20 cellular contexts compared by ENCODE assay signal in genomic region chr12:12115531-12115930, GRCh38. TPM values are rescaled to one million over a fixed set of nuclear protein-coding genes. Genes with fewer than 3 reads are reported as not detected.
DNase-seq lines count a peak whose midpoint lies in the region; TF ChIP-seq lines count a peak whose summit lies in the region.
"Had no signal": no experiment of that assay in that cellular context is flagged by ENCODE, and none has a peak within 500 bp of the region (broad histone marks: within the 10 kb centered on the region; RNA-seq: fewer than 3 reads in every experiment).

No MANE protein-coding gene starts in this region.

- no peaks in the 10 kb centered on the region for H3K27me3 ChIP-seq in osteoblast (ENCODE audit: insufficient read depth, low read length)
- H3K27me3 ChIP-seq: BE2C had no signal

- H3K9me3 ChIP-seq in osteoblast (ENCODE audit: low read depth, low read length): no peaks in the 10 kb centered on the region
- H3K9me3 ChIP-seq: A549, BE2C had no signal

- peak; percentile 36 for DNase-seq in globus pallidus (ENCODE audit: low spot score)
- DNase-seq in nephron progenitor cell: no peak
- DNase-seq in superior temporal gyrus (ENCODE audit: extremely low spot score): peak; percentile 63
- DNase-seq in activated T-helper 2 cell treated with anti-CD3 and anti-CD28 coated beads, Interferon-gamma antibody, Interleukin-2, Interleukin-4, amounts not matched to agents 10 μg/mL and 5 μg/mL and 100 μg/mL, durations not matched to agents 14 hours and 24 hours and 36 hours (ENCODE audit: low spot score): no peak
- no peak for DNase-seq in glomerular visceral epithelial cell (ENCODE audit: extremely low spot score)
- no peak for DNase-seq in NCI-H1092 (lab: John Stamatoyannopoulos, UW)
- no peak for DNase-seq in osteoblast (ENCODE audit: insufficient read length, low spot score, missing footprints)
- DNase-seq: BE2C; CD4-positive, CD25-positive, alpha-beta regulatory T cell; DMS79; KG1; NCI-H1105 treated with DMSO at 0.1 percent for 48 hours; NCI-H2029 treated with DMSO at 0.1 percent for 48 hours; NCI-H226; NCI-H510A treated with DMSO at 0.1 percent for 48 hours; NCI-H774; NK-92 treated with Interleukin-12 subunit alpha and Interleukin-12 subunit beta, amount 100 ng/mL, for 24 hours had no signal

- intact Hi-C loops in activated T-helper 2 cell treated with anti-CD3 and anti-CD28 coated beads, Interferon-gamma antibody, Interleukin-2, Interleukin-4, amounts not matched to agents 10 μg/mL and 5 μg/mL and 100 μg/mL, durations not matched to agents 14 hours and 24 hours and 36 hours (cut with micrococcal nuclease): no loop called here

- no peak overlapping the region for H3K4me3 ChIP-seq in osteoblast (ENCODE audit: insufficient read depth, low read length)
- H3K4me3 ChIP-seq: A549 had no signal

- H2AFZ ChIP-seq in osteoblast (ENCODE audit: low read length): no peak overlapping the region

- H3K27ac ChIP-seq in angular gyrus (ENCODE audit: low read depth, low read length): peak overlapping the region; percentile 45
- no peak overlapping the region for H3K27ac ChIP-seq in osteoblast (ENCODE audit: low read depth, low read length)
- H3K27ac ChIP-seq: A549, RWPE1 had no signal

- peaks cover 17% of the 10 kb centered on the region for H3K9me3 Mint-ChIP-seq in nephron progenitor cell
- no peaks in the 10 kb centered on the region for H3K9me3 Mint-ChIP-seq in activated T-helper 2 cell treated with anti-CD3 and anti-CD28 coated beads, Interferon-gamma antibody, Interleukin-2, Interleukin-4, amounts not matched to agents 10 μg/mL and 5 μg/mL and 100 μg/mL, durations not matched to agents 14 hours and 24 hours and 36 hours

- peaks cover 6% of the 10 kb centered on the region for H3K36me3 ChIP-seq in osteoblast (ENCODE audit: insufficient read depth, low read length)

- H3K27me3 Mint-ChIP-seq in nephron progenitor cell (ENCODE audit: low read depth, poor library complexity): no peaks in the 10 kb centered on the region
- peaks cover 11% of the 10 kb centered on the region for H3K27me3 Mint-ChIP-seq in activated T-helper 2 cell treated with anti-CD3 and anti-CD28 coated beads, Interferon-gamma antibody, Interleukin-2, Interleukin-4, amounts not matched to agents 10 μg/mL and 5 μg/mL and 100 μg/mL, durations not matched to agents 14 hours and 24 hours and 36 hours (ENCODE audit: low read depth)

- no peak overlapping the region for H3K4me3 Mint-ChIP-seq in nephron progenitor cell
- H3K4me3 Mint-ChIP-seq in activated T-helper 2 cell treated with anti-CD3 and anti-CD28 coated beads, Interferon-gamma antibody, Interleukin-2, Interleukin-4, amounts not matched to agents 10 μg/mL and 5 μg/mL and 100 μg/mL, durations not matched to agents 14 hours and 24 hours and 36 hours (ENCODE audit: low read depth): no peak overlapping the region
- H3K4me3 Mint-ChIP-seq: CD4-positive, CD25-positive, alpha-beta regulatory T cell had no signal

- peaks cover 69% of the 10 kb centered on the region for H3K36me3 Mint-ChIP-seq in nephron progenitor cell (ENCODE audit: low read depth)
- H3K36me3 Mint-ChIP-seq in activated T-helper 2 cell treated with anti-CD3 and anti-CD28 coated beads, Interferon-gamma antibody, Interleukin-2, Interleukin-4, amounts not matched to agents 10 μg/mL and 5 μg/mL and 100 μg/mL, durations not matched to agents 14 hours and 24 hours and 36 hours (ENCODE audit: low read depth): no peaks in the 10 kb centered on the region
- H3K36me3 Mint-ChIP-seq: CD4-positive, CD25-positive, alpha-beta regulatory T cell had no signal

- no peaks in the 10 kb centered on the region for H3K4me1 Mint-ChIP-seq in nephron progenitor cell
- no peaks in the 10 kb centered on the region for H3K4me1 Mint-ChIP-seq in activated T-helper 2 cell treated with anti-CD3 and anti-CD28 coated beads, Interferon-gamma antibody, Interleukin-2, Interleukin-4, amounts not matched to agents 10 μg/mL and 5 μg/mL and 100 μg/mL, durations not matched to agents 14 hours and 24 hours and 36 hours (ENCODE audit: low read depth)
- H3K4me1 Mint-ChIP-seq: CD4-positive, CD25-positive, alpha-beta regulatory T cell had no signal

- H3K27ac Mint-ChIP-seq in nephron progenitor cell: peak overlapping the region; percentile 57
- H3K27ac Mint-ChIP-seq in activated T-helper 2 cell treated with anti-CD3 and anti-CD28 coated beads, Interferon-gamma antibody, Interleukin-2, Interleukin-4, amounts not matched to agents 10 μg/mL and 5 μg/mL and 100 μg/mL, durations not matched to agents 14 hours and 24 hours and 36 hours: no peak overlapping the region
- H3K27ac Mint-ChIP-seq: CD4-positive, CD25-positive, alpha-beta regulatory T cell had no signal

- H4K20me1 ChIP-seq in osteoblast (ENCODE audit: insufficient read depth, low read length): no peaks in the 10 kb centered on the region

- H3K4me2 ChIP-seq in osteoblast (ENCODE audit: insufficient read depth, low read length): no peak overlapping the region
- H3K4me2 ChIP-seq: A549 had no signal

- TF ChIP-seq CTCF in nephron progenitor cell (IDR thresholded peaks at IDR 0.05): no peak
- no peak for TF ChIP-seq CTCF in osteoblast (IDR thresholded peaks at IDR 0.05; ENCODE audit: extremely low read depth, low read depth, low read length)

- H3K79me2 ChIP-seq in osteoblast (ENCODE audit: insufficient read depth, low read length): no peaks in the 10 kb centered on the region

- H3K4me1 ChIP-seq in osteoblast (ENCODE audit: insufficient read depth, low read length): no peaks in the 10 kb centered on the region
- H3K4me1 ChIP-seq: A549, BE2C had no signal

RNA-seq across cellular contexts. Expression of gene BCL2L14, which starts 44.8 kb away (rescaled TPM):
- 1.2 and 1.4 TPM in 2 replicates for total RNA-seq in activated T-helper 2 cell treated with anti-CD3 and anti-CD28 coated beads, Interferon-gamma antibody, Interleukin-2, Interleukin-4, amounts not matched to agents 10 μg/mL and 5 μg/mL and 100 μg/mL, durations not matched to agents 14 hours and 24 hours and 36 hours
- not detected in 2 replicates for total RNA-seq in osteoblast

Comparison
In these comparisons a context has a peak if more than half of its experiments do, and no peak if none do; other contexts are left out.
1. DNase-seq: peak in globus pallidus (single experiment) and superior temporal gyrus (single experiment); none in nephron progenitor cell (single experiment), activated T-helper 2 cell treated with anti-CD3 and anti-CD28 coated beads, Interferon-gamma antibody, Interleukin-2, Interleukin-4, amounts not matched to agents 10 μg/mL and 5 μg/mL and 100 μg/mL, durations not matched to agents 14 hours and 24 hours and 36 hours (single experiment), glomerular visceral epithelial cell (single experiment), NCI-H1092 (single experiment) and osteoblast (single experiment).